Comparison of ENCODE assay signal across 8 cellular contexts in genomic region chr1:150161747-150162581, GRCh38. TPM values are rescaled to one million over a fixed set of nuclear protein-coding genes. Genes with fewer than 3 reads are reported as not detected.
DNase-seq lines count a peak whose midpoint lies in the region; ATAC-seq and TF ChIP-seq lines count a peak whose summit lies in the region.

No MANE protein-coding gene starts in this region.

- TF ChIP-seq CTCF in CD14-positive monocyte (IDR thresholded peaks at IDR 0.05) (peak; percentile 1), HCT116 (IDR thresholded peaks at IDR 0.05 in 2 of 3, conservative IDR thresholded peaks at IDR 0.05 in 1 of 3; ENCODE audit: borderline replicate concordance in 1 of 3, insufficient read depth in 1 of 3, low read depth in 2 of 3, low read length in 2 of 3) (0 out of 6 replicates have a peak, but pooled peaks of 1 of the 3 experiments have one; percentile 9), lower lobe of right lung (IDR thresholded peaks at IDR 0.05) (no peak)

- H3K27ac ChIP-seq in HCT116 (ENCODE audit: low read depth, low read length) (no peak overlapping the region), angular gyrus (ENCODE audit: low read depth, low read length) (peak overlapping the region; percentile 83), lower lobe of right lung (peak overlapping the region; percentile 85)

- H3K27ac Mint-ChIP-seq in CD14-positive monocyte: peak overlapping the region; percentile 95 to 99 (median 99)

- H3K4me1 ChIP-seq in HCT116 (ENCODE audit: control insufficient read depth in 1 of 2, insufficient read depth in 2 of 2, low read length in 2 of 2) (peaks cover 5 to 16% of the 10 kb centered on the region in 2 experiments; a peak in 2 of 4 replicates), lower lobe of right lung (peaks cover 61% of the 10 kb centered on the region)

- peaks cover 92% of the 10 kb centered on the region for H3K4me1 Mint-ChIP-seq in CD14-positive monocyte

- ATAC-seq in HCT116: peak; percentile 37; the same call in 1 of the 2 replicates
- ATAC-seq in lower lobe of right lung: no peak
- ATAC-seq in HG02623 (IDR thresholded peaks at IDR 0.05; ENCODE audit: unreplicated experiment): no peak
- no peak for ATAC-seq in HG03439 (IDR thresholded peaks at IDR 0.05; ENCODE audit: unreplicated experiment)

- peak overlapping the region; percentile 82 to 93 for H3K4me3 Mint-ChIP-seq in CD14-positive monocyte

- intact Hi-C loops in CD14-positive monocyte (cut with micrococcal nuclease): loop anchor here in 1 of 2 donors (10.0 kb wide), 1 partner anchor 197 kb away; no protein-coding TSS in a partner anchor
- intact Hi-C loops in HCT116 (cut with micrococcal nuclease): no loop called here
- intact Hi-C loops in lower lobe of right lung (cut with DNase I): no loop called here

- no TSS peak for BruUV-seq in HCT116 (replicated peaks; lab: Mats Ljungman, UMichigan)

- H3K9me2 ChIP-seq in HCT116 (ENCODE audit: insufficient read depth): no peaks in the 10 kb centered on the region

- H3K36me3 Mint-ChIP-seq in CD14-positive monocyte: peaks cover 38 to 41% of the 10 kb centered on the region in 2 donors

- TF ChIP-seq POLR2A in HCT116 (IDR thresholded peaks at IDR 0.05; ENCODE audit: borderline replicate concordance, extremely low read depth, insufficient read depth, insufficient read length): no peak

- no peaks in the 10 kb centered on the region for H4K20me1 ChIP-seq in HCT116 (ENCODE audit: insufficient read depth)

- CTCF ChIA-PET in HCT116 (lab: Charles Lee): interaction anchor here (1.3 kb wide), 1 partner anchor 89 kb away, joined by 7 read pairs; no protein-coding TSS in a partner anchor

- peaks cover 0 to 3% of the 10 kb centered on the region in 2 experiments; a peak in 1 of 4 replicates for H3K36me3 ChIP-seq in HCT116 (ENCODE audit: control insufficient read depth in 1 of 2, insufficient read depth in 2 of 2, low read length in 2 of 2)
- peaks cover 27% of the 10 kb centered on the region for H3K36me3 ChIP-seq in lower lobe of right lung

- H3K4me2 ChIP-seq in HCT116 (ENCODE audit: low read length): no peak overlapping the region

- no peak overlapping the region for H3K9ac ChIP-seq in HCT116 (ENCODE audit: low read length)

- POLR2A ChIA-PET in HCT116 (lab: Charles Lee): no interaction called here

- H3K27me3 ChIP-seq in HCT116 (ENCODE audit: insufficient read depth, low read length): no peaks in the 10 kb centered on the region
- no peaks in the 10 kb centered on the region for H3K27me3 ChIP-seq in lower lobe of right lung (ENCODE audit: low read depth)

- RAD21 ChIA-PET in HCT116 (lab: Charles Lee; ENCODE audit: low non-redundant PET in 1 of 2, low total read pairs in 2 of 2, uncharacterized antibody in 2 of 2, unreplicated experiment in 2 of 2): no interaction called here

- H2AFZ ChIP-seq in HCT116 (ENCODE audit: low read depth, low read length, poor library complexity, severe bottlenecking): no peak overlapping the region

- H3K9me3 ChIP-seq in HCT116 (ENCODE audit: control insufficient read depth in 1 of 2, insufficient read depth in 1 of 2, low read depth in 1 of 2, low read length in 2 of 2): no peaks in the 10 kb centered on the region
- no peaks in the 10 kb centered on the region for H3K9me3 ChIP-seq in lower lobe of right lung

- no peak; the same call in 1 of the 2 replicates for TF ChIP-seq RAD21 in HCT116 (IDR thresholded peaks at IDR 0.05; ENCODE audit: low read depth)

- H3K79me2 ChIP-seq in HCT116 (ENCODE audit: insufficient read depth, low read length): no peaks in the 10 kb centered on the region

- H3K27me3 Mint-ChIP-seq in CD14-positive monocyte (ENCODE audit: low read depth in 3 of 3): no peaks in the 10 kb centered on the region

- no peak overlapping the region for H3K4me3 ChIP-seq in HCT116 (replicated peaks in 1 of 2; ENCODE audit: low read depth in 1 of 2, low read length in 2 of 2)
- H3K4me3 ChIP-seq in lower lobe of right lung: no peak overlapping the region

- H3K9me3 Mint-ChIP-seq in CD14-positive monocyte: peaks cover 0 to 5% (median 0%) of the 10 kb centered on the region in 7 donors

- DNase-seq in CD14-positive monocyte (ENCODE audit: low spot score) (no peak), HCT116 (ENCODE audit: low read depth, low spot score) (no peak), lower lobe of right lung (no peak), HuH-7.5 (ENCODE audit: low spot score) (no peak), OCI-M2 (lab: John Stamatoyannopoulos, UW; ENCODE audit: unreplicated experiment) (no peak)

TF ChIP-seq in HCT116, 20 proteins besides CTCF, POLR2A, EP300 and RAD21:
- TF ChIP-seq SP1 (IDR thresholded peaks at IDR 0.05; ENCODE audit: low read depth) (no peak), EZH2 (IDR thresholded peaks at IDR 0.05) (no peak), CBX3 (IDR thresholded peaks at IDR 0.05; ENCODE audit: low read depth) (no peak)

RNA-seq across cellular contexts. Expression of gene PLEKHO1, which starts 12.2 kb away (rescaled TPM):
- 100 to 1,000 TPM in 1 of 2 donors, 10 to 100 TPM in 1; 87.2 to 110 TPM for polyA plus RNA-seq in CD14-positive monocyte
- total RNA-seq in HCT116 (2021; ENCODE audit: unreplicated experiment) (6.9 TPM), lower lobe of right lung (41.6 TPM)
- polyA plus RNA-seq in HCT116 (2012): 3.4 and 4.3 TPM in 2 replicates
